In the genomic region with DNA sequence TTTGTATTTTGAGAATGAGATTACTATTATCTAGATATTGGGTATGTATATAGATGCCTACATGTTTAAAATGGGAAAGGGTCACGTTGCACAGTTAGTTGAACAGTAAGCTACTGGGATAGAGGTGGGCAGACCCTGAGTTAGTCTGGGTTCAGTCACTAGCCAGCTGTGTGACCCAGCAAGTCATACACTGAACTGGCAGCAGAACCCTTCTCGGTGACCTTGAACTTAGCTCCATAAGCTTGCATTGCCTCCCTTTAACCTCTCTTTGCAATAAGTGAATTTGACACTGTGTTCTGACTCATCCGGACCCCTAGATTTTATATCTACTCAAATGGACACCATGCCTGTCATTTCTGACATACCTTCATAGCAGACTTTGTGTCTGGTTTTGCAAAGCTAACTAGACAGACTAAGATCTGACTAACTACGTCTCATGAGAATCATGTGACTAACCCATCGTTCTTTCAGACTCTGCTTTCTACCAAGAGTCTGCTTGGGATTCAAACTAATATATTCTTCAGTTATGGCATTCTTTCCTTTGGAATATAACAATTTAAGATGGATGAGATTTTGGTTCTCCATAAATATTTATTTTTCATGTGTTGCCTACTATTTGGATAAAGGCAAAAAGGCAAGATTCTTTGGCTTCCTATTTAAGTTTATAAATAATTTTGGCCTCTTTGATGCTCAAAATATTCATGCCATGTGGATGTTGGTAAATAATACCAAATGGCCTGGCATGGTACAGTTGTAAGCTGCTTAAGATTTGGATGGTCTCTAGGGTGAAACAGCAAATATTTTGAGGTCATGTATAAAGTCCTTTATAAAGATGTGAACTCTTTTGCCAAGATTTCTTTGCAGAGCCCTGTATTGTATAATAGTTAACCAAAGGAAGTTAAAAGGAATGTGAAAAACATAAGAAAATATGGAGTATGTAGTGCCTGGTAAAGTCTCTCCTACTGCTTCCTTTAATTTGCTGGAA, we compare ENCODE assay signal across 1 cellular context.
A peak's percentile ranks its signal among the peaks of the same experiment; 100 is the strongest.
TF ChIP-seq lines count a peak whose summit lies in the region.

No MANE protein-coding gene starts in this region.

TF ChIP-seq in SK-N-SH, 30 proteins besides CTCF, POLR2A, EP300 and RAD21 (continued from another document):
- TF ChIP-seq, protein P1, sequence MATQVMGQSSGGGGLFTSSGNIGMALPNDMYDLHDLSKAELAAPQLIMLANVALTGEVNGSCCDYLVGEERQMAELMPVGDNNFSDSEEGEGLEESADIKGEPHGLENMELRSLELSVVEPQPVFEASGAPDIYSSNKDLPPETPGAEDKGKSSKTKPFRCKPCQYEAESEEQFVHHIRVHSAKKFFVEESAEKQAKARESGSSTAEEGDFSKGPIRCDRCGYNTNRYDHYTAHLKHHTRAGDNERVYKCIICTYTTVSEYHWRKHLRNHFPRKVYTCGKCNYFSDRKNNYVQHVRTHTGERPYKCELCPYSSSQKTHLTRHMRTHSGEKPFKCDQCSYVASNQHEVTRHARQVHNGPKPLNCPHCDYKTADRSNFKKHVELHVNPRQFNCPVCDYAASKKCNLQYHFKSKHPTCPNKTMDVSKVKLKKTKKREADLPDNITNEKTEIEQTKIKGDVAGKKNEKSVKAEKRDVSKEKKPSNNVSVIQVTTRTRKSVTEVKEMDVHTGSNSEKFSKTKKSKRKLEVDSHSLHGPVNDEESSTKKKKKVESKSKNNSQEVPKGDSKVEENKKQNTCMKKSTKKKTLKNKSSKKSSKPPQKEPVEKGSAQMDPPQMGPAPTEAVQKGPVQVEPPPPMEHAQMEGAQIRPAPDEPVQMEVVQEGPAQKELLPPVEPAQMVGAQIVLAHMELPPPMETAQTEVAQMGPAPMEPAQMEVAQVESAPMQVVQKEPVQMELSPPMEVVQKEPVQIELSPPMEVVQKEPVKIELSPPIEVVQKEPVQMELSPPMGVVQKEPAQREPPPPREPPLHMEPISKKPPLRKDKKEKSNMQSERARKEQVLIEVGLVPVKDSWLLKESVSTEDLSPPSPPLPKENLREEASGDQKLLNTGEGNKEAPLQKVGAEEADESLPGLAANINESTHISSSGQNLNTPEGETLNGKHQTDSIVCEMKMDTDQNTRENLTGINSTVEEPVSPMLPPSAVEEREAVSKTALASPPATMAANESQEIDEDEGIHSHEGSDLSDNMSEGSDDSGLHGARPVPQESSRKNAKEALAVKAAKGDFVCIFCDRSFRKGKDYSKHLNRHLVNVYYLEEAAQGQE (IDR thresholded peaks at IDR 0.05; ENCODE audit: low read depth, low read length) = no peak
- TF ChIP-seq MEF2A (IDR thresholded peaks at IDR 0.05; ENCODE audit: borderline replicate concordance, low read depth) (no peak), RCOR1 (IDR thresholded peaks at IDR 0.05; ENCODE audit: low read length) (no peak), TCF12 (IDR thresholded peaks at IDR 0.05) (no peak), ELF1 (IDR thresholded peaks at IDR 0.05) (no peak), FOSL2 (IDR thresholded peaks at IDR 0.05; ENCODE audit: borderline replicate concordance, low read depth) (0 out of 2 replicates have a peak, but pooled peaks have one; percentile 10), JUND (IDR thresholded peaks at IDR 0.05) (no peak), POLR2AphosphoS5 (IDR thresholded peaks at IDR 0.05; ENCODE audit: low read depth, low read length) (no peak)
- TF ChIP-seq, protein P2, sequence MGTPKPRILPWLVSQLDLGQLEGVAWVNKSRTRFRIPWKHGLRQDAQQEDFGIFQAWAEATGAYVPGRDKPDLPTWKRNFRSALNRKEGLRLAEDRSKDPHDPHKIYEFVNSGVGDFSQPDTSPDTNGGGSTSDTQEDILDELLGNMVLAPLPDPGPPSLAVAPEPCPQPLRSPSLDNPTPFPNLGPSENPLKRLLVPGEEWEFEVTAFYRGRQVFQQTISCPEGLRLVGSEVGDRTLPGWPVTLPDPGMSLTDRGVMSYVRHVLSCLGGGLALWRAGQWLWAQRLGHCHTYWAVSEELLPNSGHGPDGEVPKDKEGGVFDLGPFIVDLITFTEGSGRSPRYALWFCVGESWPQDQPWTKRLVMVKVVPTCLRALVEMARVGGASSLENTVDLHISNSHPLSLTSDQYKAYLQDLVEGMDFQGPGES (IDR thresholded peaks at IDR 0.05; ENCODE audit: low read depth, low read length) = no peak
- TF ChIP-seq, protein P3, sequence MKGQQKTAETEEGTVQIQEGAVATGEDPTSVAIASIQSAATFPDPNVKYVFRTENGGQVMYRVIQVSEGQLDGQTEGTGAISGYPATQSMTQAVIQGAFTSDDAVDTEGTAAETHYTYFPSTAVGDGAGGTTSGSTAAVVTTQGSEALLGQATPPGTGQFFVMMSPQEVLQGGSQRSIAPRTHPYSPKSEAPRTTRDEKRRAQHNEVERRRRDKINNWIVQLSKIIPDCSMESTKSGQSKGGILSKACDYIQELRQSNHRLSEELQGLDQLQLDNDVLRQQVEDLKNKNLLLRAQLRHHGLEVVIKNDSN (IDR thresholded peaks at IDR 0.05; ENCODE audit: borderline replicate concordance, low read depth) = peak; percentile 41; the same call in 1 of the 2 replicates
- TF ChIP-seq, protein P4, sequence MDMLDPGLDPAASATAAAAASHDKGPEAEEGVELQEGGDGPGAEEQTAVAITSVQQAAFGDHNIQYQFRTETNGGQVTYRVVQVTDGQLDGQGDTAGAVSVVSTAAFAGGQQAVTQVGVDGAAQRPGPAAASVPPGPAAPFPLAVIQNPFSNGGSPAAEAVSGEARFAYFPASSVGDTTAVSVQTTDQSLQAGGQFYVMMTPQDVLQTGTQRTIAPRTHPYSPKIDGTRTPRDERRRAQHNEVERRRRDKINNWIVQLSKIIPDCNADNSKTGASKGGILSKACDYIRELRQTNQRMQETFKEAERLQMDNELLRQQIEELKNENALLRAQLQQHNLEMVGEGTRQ (IDR thresholded peaks at IDR 0.05; ENCODE audit: borderline replicate concordance, low read depth, low read length) = no peak
